Comparison of ENCODE assay signal across 24 cellular contexts in genomic region chr5:37767961-37768360, GRCh38.
"Had no signal": no experiment of that assay in that cellular context is flagged by ENCODE, and none has a peak within 500 bp of the region (broad histone marks: within the 10 kb centered on the region; RNA-seq: fewer than 3 reads in every experiment).

No MANE protein-coding gene starts in this region.

- H3K9me3 ChIP-seq: ascending aorta, esophagus muscularis mucosa, left ventricle myocardium inferior, mucosa of descending colon, sigmoid colon, thyroid gland had no signal

- FAIRE-seq: colon, endothelial cell of umbilical vein, TTC549 had no signal

- H3K4me1 ChIP-seq: ascending aorta, left ventricle myocardium inferior, thyroid gland had no signal

- H3K4me3 ChIP-seq: ascending aorta, esophagus muscularis mucosa, left ventricle myocardium inferior, mucosa of descending colon, sigmoid colon, smooth muscle cell, thyroid gland had no signal

- DNase-seq: activated CD4-positive, CD25-positive, alpha-beta regulatory T cell treated with anti-CD3 and anti-CD28 coated beads, Interleukin-2, amount 50 U/mL, for 72 hours; activated T-cell treated with anti-CD3 and anti-CD28 coated beads, Interleukin-2, amount 50 U/mL, for 1 hour; brain microvascular endothelial cell; central memory CD4-positive, alpha-beta T cell; effector memory CD8-positive, alpha-beta T cell; immature natural killer cell; kidney glomerular epithelial cell; left ventricle myocardium inferior; mammary epithelial cell; mucosa of descending colon; naive B cell; occipital lobe; retina; sigmoid colon; stimulated activated CD4-positive, alpha-beta T cell treated with anti-CD3 and anti-CD28 coated beads, Interleukin-15, amount 100 ng/mL, for 24 hours; T-helper 1 cell; thyroid gland; WERI-Rb-1 had no signal

- H3K27ac ChIP-seq: ascending aorta, brain microvascular endothelial cell, esophagus muscularis mucosa, left ventricle myocardium inferior, sigmoid colon, thyroid gland, WERI-Rb-1 had no signal

- H3K36me3 ChIP-seq: ascending aorta, brain microvascular endothelial cell, esophagus muscularis mucosa, left ventricle myocardium inferior, sigmoid colon, thyroid gland, WERI-Rb-1 had no signal

- H3K27me3 ChIP-seq: ascending aorta, brain microvascular endothelial cell, esophagus muscularis mucosa, sigmoid colon, thyroid gland had no signal

- H3K4me2 ChIP-seq: smooth muscle cell had no signal
